Comparison of ENCODE assay signal across 20 cellular contexts in the genomic region with DNA sequence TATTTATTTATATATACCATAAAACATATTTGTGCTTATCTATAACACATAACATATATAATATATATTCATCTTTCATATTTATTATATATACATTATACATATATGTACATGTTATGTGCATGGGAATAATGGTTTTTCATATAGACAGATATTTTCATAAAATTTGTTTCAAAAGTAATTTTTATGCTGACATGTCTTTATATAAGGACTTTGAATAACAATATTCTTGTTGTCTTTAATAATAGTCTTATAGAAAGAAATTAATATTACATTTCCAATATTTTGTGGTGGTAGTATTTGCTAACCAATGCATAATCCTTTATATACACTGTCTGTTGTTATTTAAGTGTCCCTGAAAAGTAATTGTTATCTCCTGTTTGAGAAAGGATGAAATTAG. TPM values are rescaled to one million over a fixed set of nuclear protein-coding genes. Genes with fewer than 3 reads are reported as not detected.
A peak's percentile ranks its signal among the peaks of the same experiment; 100 is the strongest.
DNase-seq lines count a peak whose midpoint lies in the region; ATAC-seq, FAIRE-seq and TF ChIP-seq lines count a peak whose summit lies in the region.
"Had no signal": no experiment of that assay in that cellular context is flagged by ENCODE, and none has a peak within 500 bp of the region (broad histone marks: within the 10 kb centered on the region; RNA-seq: fewer than 3 reads in every experiment).

No MANE protein-coding gene starts in this region.

- DNase-seq in A549 (ENCODE audit: low read depth in 1 of 2, low spot score in 1 of 2) (no peak), GM12891 (ENCODE audit: insufficient read length, low spot score) (no peak), small intestine (no peak), sciatic nerve (ENCODE audit: low spot score) (no peak), NCI-H226 (no peak)
- no peak for DNase-seq in CD8-positive, alpha-beta T cell
- DNase-seq: C1 segment of cervical spinal cord; CD4-positive, alpha-beta memory T cell; DMS 273 treated with DMSO at 0.1 percent for 48 hours; DMS79; EL; GF-D8; GOT3; HFFc6 had no signal

- no peak overlapping the region for H3K27ac Mint-ChIP-seq in CD8-positive, alpha-beta T cell
- H3K27ac Mint-ChIP-seq: CD4-positive, alpha-beta memory T cell; HFFc6 had no signal

- no peaks in the 10 kb centered on the region for H3K9me3 Mint-ChIP-seq in CD8-positive, alpha-beta T cell
- H3K9me3 Mint-ChIP-seq: CD4-positive, alpha-beta memory T cell had no signal

- POLR2A ChIA-PET in A549 (lab: Yijun Ruan, JAX) = no interaction called here
- POLR2A ChIA-PET in CD8-positive, alpha-beta T cell (lab: Charles Lee) = no interaction called here

- H3K27ac ChIP-seq in A549 (no peak overlapping the region), small intestine (ENCODE audit: low read depth in 1 of 2, low read length in 1 of 2) (no peak overlapping the region)
- no peak overlapping the region for H3K27ac ChIP-seq in CD8-positive, alpha-beta T cell (ENCODE audit: low read depth, low read length)

- H3K36me3 ChIP-seq in small intestine (ENCODE audit: control insufficient read depth in 2 of 2, insufficient read depth in 2 of 2, low read length in 2 of 2) = no peaks in the 10 kb centered on the region
- no peaks in the 10 kb centered on the region for H3K36me3 ChIP-seq in CD8-positive, alpha-beta T cell (ENCODE audit: insufficient read depth, low read length)
- H3K36me3 ChIP-seq: HAP-1 had no signal

- no peak overlapping the region for H3K4me2 ChIP-seq in A549

- H3K4me1 ChIP-seq in A549 (no peaks in the 10 kb centered on the region), small intestine (ENCODE audit: control insufficient read depth in 2 of 2, insufficient read depth in 1 of 2, low read depth in 1 of 2, low read length in 1 of 2) (no peaks in the 10 kb centered on the region)
- no peaks in the 10 kb centered on the region for H3K4me1 ChIP-seq in CD8-positive, alpha-beta T cell (ENCODE audit: insufficient read depth, low read length)
- H3K4me1 ChIP-seq: HAP-1 had no signal

- H3K4me3 ChIP-seq in A549 (no peak overlapping the region), small intestine (ENCODE audit: low read depth in 1 of 2, low read length in 2 of 2) (no peak overlapping the region)
- H3K4me3 ChIP-seq in CD8-positive, alpha-beta T cell (ENCODE audit: low read depth, low read length) = no peak overlapping the region
- H3K4me3 ChIP-seq: HAP-1 had no signal

- H3K27me3 Mint-ChIP-seq in CD8-positive, alpha-beta T cell (ENCODE audit: low read depth) = no peaks in the 10 kb centered on the region
- H3K27me3 Mint-ChIP-seq: CD4-positive, alpha-beta memory T cell had no signal

- TF ChIP-seq POLR2A in A549 (IDR thresholded peaks at IDR 0.05; ENCODE audit: low read length) (no peak), GM12891 (IDR thresholded peaks at IDR 0.05; ENCODE audit: low read depth, low read length) (no peak)

- H3K36me3 Mint-ChIP-seq in CD8-positive, alpha-beta T cell = no peaks in the 10 kb centered on the region
- H3K36me3 Mint-ChIP-seq: CD4-positive, alpha-beta memory T cell had no signal

- ATAC-seq in A549 = no peak
- no peak for ATAC-seq in sciatic nerve
- no peak for ATAC-seq in CD8-positive, alpha-beta T cell

- H3K27me3 ChIP-seq in small intestine (ENCODE audit: control insufficient read depth in 2 of 2, insufficient read depth in 2 of 2, low read length in 2 of 2) = no peaks in the 10 kb centered on the region
- no peaks in the 10 kb centered on the region for H3K27me3 ChIP-seq in CD8-positive, alpha-beta T cell (ENCODE audit: insufficient read depth, low read length)

- CTCF ChIA-PET in A549 (lab: Yijun Ruan, JAX) = no interaction called here
- CTCF ChIA-PET in CD8-positive, alpha-beta T cell (lab: Charles Lee) = no interaction called here

- no peak for TF ChIP-seq EP300 in A549 (IDR thresholded peaks at IDR 0.05)

- no peaks in the 10 kb centered on the region for H3K4me1 Mint-ChIP-seq in CD8-positive, alpha-beta T cell (ENCODE audit: low read depth)
- H3K4me1 Mint-ChIP-seq: CD4-positive, alpha-beta memory T cell had no signal

- no peak overlapping the region for H3K4me3 Mint-ChIP-seq in CD8-positive, alpha-beta T cell
- H3K4me3 Mint-ChIP-seq: CD4-positive, alpha-beta memory T cell; HFFc6 had no signal

- FAIRE-seq in A549 (lab: Jason Lieb, UNC) (peak; percentile 61), GM12891 (lab: Jason Lieb, UNC) (peak; percentile 62), colon (lab: Jason Lieb, UNC) (peak; percentile 83), small intestine (lab: Jason Lieb, UNC) (peak; percentile 95)
- FAIRE-seq: GM12892, H54 had no signal

- TF ChIP-seq CTCF in A549 (IDR thresholded peaks at IDR 0.05) = no peak
- TF ChIP-seq CTCF in CD8-positive, alpha-beta T cell (IDR thresholded peaks at IDR 0.05) = no peak

- no peak for TF ChIP-seq RAD21 in A549 (conservative IDR thresholded peaks at IDR 0.05 in 1 of 2, IDR thresholded peaks at IDR 0.05 in 1 of 2)

- H3K9me3 ChIP-seq in A549 (no peaks in the 10 kb centered on the region), small intestine (ENCODE audit: control insufficient read depth, low read depth) (no peaks in the 10 kb centered on the region)
- H3K9me3 ChIP-seq in CD8-positive, alpha-beta T cell (ENCODE audit: low read length) = no peaks in the 10 kb centered on the region
- H3K9me3 ChIP-seq: HAP-1 had no signal

- intact Hi-C loops in sciatic nerve (cut with DNase I) = no loop called here
- intact Hi-C loops in CD8-positive, alpha-beta T cell (cut with DNase I, micrococcal nuclease) = loop anchor here in 1 of 2 experiments (5.0 kb wide), 1 partner anchor 514 kb away; no protein-coding TSS in a partner anchor

TF ChIP-seq in A549, 52 proteins besides CTCF, POLR2A, EP300 and RAD21:
- no peak for TF ChIP-seq ZFP36 (IDR thresholded peaks at IDR 0.05; ENCODE audit: borderline replicate concordance, partially characterized antibody)
- TF ChIP-seq ESRRA (IDR thresholded peaks at IDR 0.05; ENCODE audit: borderline replicate concordance, low read length) = no peak
- TF ChIP-seq HDAC2 (IDR thresholded peaks at IDR 0.05) = no peak
- TF ChIP-seq HOXA7 (CRISPR knock-in tag; IDR thresholded peaks at IDR 0.05) = no peak

TF ChIP-seq in GM12891, 5 proteins besides CTCF, POLR2A, EP300 and RAD21:
- no peak for TF ChIP-seq PAX5 (IDR thresholded peaks at IDR 0.05; ENCODE audit: insufficient read depth, low read length, severe bottlenecking)
- no peak for TF ChIP-seq SPI1 (IDR thresholded peaks at IDR 0.05; ENCODE audit: low read depth, low read length)
- TF ChIP-seq POLR2AphosphoS5 (IDR thresholded peaks at IDR 0.05; ENCODE audit: low read depth, low read length) = no peak
- TF ChIP-seq TAF1 (IDR thresholded peaks at IDR 0.05; ENCODE audit: low read depth, low read length) = no peak
- TF ChIP-seq POU2F2 (IDR thresholded peaks at IDR 0.05; ENCODE audit: low read depth, low read length) = no peak

RNA-seq across cellular contexts. Expression of a gene that starts 49.6 kb away (rescaled TPM):
- polyA plus RNA-seq in A549 (2011; rRNA removed) (0.01 TPM in 1 of 2 replicates, not detected in the other), A549 (2017; fragmentation: RNase III; extraction: RNeasy Plus Mini Kit Qiagen cat#74134 plus additional on column Dnase treatment) (0.01 TPM in 2 of 3 replicates, not detected in the other), small intestine (not detected)
- polyA plus RNA-seq in A549 (2012; cell fraction: cytosol; rRNA removed) = not detected in 2 replicates
- polyA plus RNA-seq in A549 (2012; cell fraction: nucleus; rRNA removed) = not detected in 2 replicates
- not detected in 2 replicates for polyA minus RNA-seq in A549 (2011; rRNA and poly(A)+ RNA removed)
- not detected for polyA plus RNA-seq in GM12891 (2012; ENCODE audit: low read depth, missing spikeins)
- total RNA-seq in sciatic nerve = 0.13 TPM
- total RNA-seq in CD8-positive, alpha-beta T cell = not detected
- total RNA-seq: A172; CD4-positive, alpha-beta memory T cell had no signal
- polyA plus RNA-seq: BJ; CD4-positive, alpha-beta memory T cell had no signal
